In genomic region chr1:207089627-207090265, GRCh38 we compare ENCODE assay signal across 1 cellular context.
TF ChIP-seq lines count a peak whose summit lies in the region.

No MANE protein-coding gene starts in this region.

TF ChIP-seq in SK-N-SH, 30 proteins besides CTCF, POLR2A, EP300 and RAD21:
- TF ChIP-seq RFX5 (IDR thresholded peaks at IDR 0.05; ENCODE audit: low read length) (no peak), MAX (IDR thresholded peaks at IDR 0.05; ENCODE audit: low read depth) (no peak), GATA2 (CRISPR knock-in tag; IDR thresholded peaks at IDR 0.05) (no peak), SIN3A (IDR thresholded peaks at IDR 0.05; ENCODE audit: borderline replicate concordance, low read depth, low read length) (no peak), FOSL2 (IDR thresholded peaks at IDR 0.05; ENCODE audit: borderline replicate concordance, low read depth) (no peak)
